Comparison of ENCODE assay signal across 29 cellular contexts in genomic region chr5:141322261-141322660, GRCh38. TPM values are rescaled to one million over a fixed set of nuclear protein-coding genes. Genes with fewer than 3 reads are reported as not detected.
DNase-seq lines count a peak whose midpoint lies in the region; ATAC-seq and TF ChIP-seq lines count a peak whose summit lies in the region.
"Had no signal": no experiment of that assay in that cellular context is flagged by ENCODE, and none has a peak within 500 bp of the region (broad histone marks: within the 10 kb centered on the region; RNA-seq: fewer than 3 reads in every experiment).

No MANE protein-coding gene starts in this region.

- H3K4me3 ChIP-seq in DOHH2 (ENCODE audit: low read length) (peak overlapping the region; percentile 11), GM23338 (no peak overlapping the region), body of pancreas (no peak overlapping the region)
- H3K4me3 ChIP-seq: Peyer's patch had no signal

- 79 to 90% methylated on average over 3 of the region's 3 CpGs for WGBS in body of pancreas, 2 donors

- intact Hi-C loops in activated T-helper 2 cell treated with anti-CD3 and anti-CD28 coated beads, Interferon-gamma antibody, Interleukin-2, Interleukin-4, amounts not matched to agents 10 μg/mL and 5 μg/mL and 100 μg/mL, durations not matched to agents 14 hours and 24 hours and 36 hours (cut with micrococcal nuclease) = no loop called here
- intact Hi-C loops in body of pancreas (cut with DNase I) = no loop called here

- H2AFZ ChIP-seq in GM23338 = no peak overlapping the region

- no peak for ATAC-seq in GM23338
- no peak for ATAC-seq in natural killer cell treated with Interleukin-12 subunit alpha and Interleukin-12 subunit beta and Interleukin-15 and Interleukin-18, amount 100 ng/mL, for 72 hours
- ATAC-seq in body of pancreas = no peak
- ATAC-seq in activated CD4-positive, CD25-positive, alpha-beta regulatory T cell treated with anti-CD3 and anti-CD28 coated beads, Interleukin-2, amount 50 U/mL, for 24 hours = no peak
- ATAC-seq: activated CD8-positive, alpha-beta T cell treated with anti-CD3 and anti-CD28 coated beads, Interleukin-2, amount 10 ng/mL, durations not matched to agents 7 days and 5 days; gastrocnemius medialis; left colon had no signal

- H3F3A ChIP-seq in DOHH2 (ENCODE audit: control insufficient read depth, insufficient read depth) (no peaks in the 10 kb centered on the region), GM23338 (replicated peaks; ENCODE audit: low read depth) (no peaks in the 10 kb centered on the region)

- TF ChIP-seq POLR2A in body of pancreas (IDR thresholded peaks at IDR 0.05) = no peak

- H3K4me2 ChIP-seq in DOHH2 (ENCODE audit: low read length) = peak overlapping the region; percentile 66; the same call in 1 of the 2 replicates
- H3K4me2 ChIP-seq in GM23338 = no peak overlapping the region

- H3K36me3 Mint-ChIP-seq in GM23338 (ENCODE audit: low read depth) (peaks cover 43% of the 10 kb centered on the region), endothelial cell (ENCODE audit: low read depth, unreplicated experiment) (peaks cover 46% of the 10 kb centered on the region)
- peaks cover 41% of the 10 kb centered on the region for H3K36me3 Mint-ChIP-seq in activated T-helper 2 cell treated with anti-CD3 and anti-CD28 coated beads, Interferon-gamma antibody, Interleukin-2, Interleukin-4, amounts not matched to agents 10 μg/mL and 5 μg/mL and 100 μg/mL, durations not matched to agents 14 hours and 24 hours and 36 hours (ENCODE audit: low read depth)
- H3K36me3 Mint-ChIP-seq in natural killer cell treated with Interleukin-12 subunit alpha and Interleukin-12 subunit beta and Interleukin-15 and Interleukin-18, amount 100 ng/mL, for 72 hours = peaks cover 46% of the 10 kb centered on the region

- H4K20me1 ChIP-seq in DOHH2 (ENCODE audit: control insufficient read depth, insufficient read depth, low read depth, low read length) (no peaks in the 10 kb centered on the region), GM23338 (replicated peaks; ENCODE audit: insufficient read depth) (peaks cover 17% of the 10 kb centered on the region)

- H3K4me1 Mint-ChIP-seq in GM23338 (peaks cover 12% of the 10 kb centered on the region), endothelial cell (ENCODE audit: unreplicated experiment) (peaks cover 19% of the 10 kb centered on the region)
- H3K4me1 Mint-ChIP-seq in activated T-helper 2 cell treated with anti-CD3 and anti-CD28 coated beads, Interferon-gamma antibody, Interleukin-2, Interleukin-4, amounts not matched to agents 10 μg/mL and 5 μg/mL and 100 μg/mL, durations not matched to agents 14 hours and 24 hours and 36 hours (ENCODE audit: low read depth) = peaks cover 23% of the 10 kb centered on the region
- H3K4me1 Mint-ChIP-seq in natural killer cell treated with Interleukin-12 subunit alpha and Interleukin-12 subunit beta and Interleukin-15 and Interleukin-18, amount 100 ng/mL, for 72 hours (ENCODE audit: low read depth in 2 of 2) = peaks cover 37 to 40% of the 10 kb centered on the region in 2 donors

- H3K79me2 ChIP-seq in DOHH2 (ENCODE audit: control insufficient read depth, low read length) = peaks cover 32% of the 10 kb centered on the region
- H3K79me2 ChIP-seq in GM23338 (replicated peaks; ENCODE audit: insufficient read depth) = peaks cover 32% of the 10 kb centered on the region

- H3K9me3 Mint-ChIP-seq in GM23338 (peaks cover 50% of the 10 kb centered on the region), endothelial cell (ENCODE audit: unreplicated experiment) (peaks cover 42% of the 10 kb centered on the region)
- H3K9me3 Mint-ChIP-seq in activated T-helper 2 cell treated with anti-CD3 and anti-CD28 coated beads, Interferon-gamma antibody, Interleukin-2, Interleukin-4, amounts not matched to agents 10 μg/mL and 5 μg/mL and 100 μg/mL, durations not matched to agents 14 hours and 24 hours and 36 hours = peaks cover 46% of the 10 kb centered on the region
- peaks cover 19% of the 10 kb centered on the region for H3K9me3 Mint-ChIP-seq in natural killer cell treated with Interleukin-12 subunit alpha and Interleukin-12 subunit beta and Interleukin-15 and Interleukin-18, amount 100 ng/mL, for 72 hours

- H3K9me3 ChIP-seq in DOHH2 (ENCODE audit: control insufficient read depth, insufficient read depth, low read length) (peaks cover 37% of the 10 kb centered on the region), body of pancreas (peaks cover 0 to 41% (median 3%) of the 10 kb centered on the region in 3 donors)

- TF ChIP-seq CTCF in DOHH2 (IDR thresholded peaks at IDR 0.05; ENCODE audit: low read depth, low read length, poor library complexity, severe bottlenecking) = no peak
- no peak for TF ChIP-seq CTCF in GM23338 (conservative IDR thresholded peaks at IDR 0.05; ENCODE audit: low read depth in 2 of 2)
- TF ChIP-seq CTCF in body of pancreas (IDR thresholded peaks at IDR 0.05) = no peak
- TF ChIP-seq CTCF in endothelial cell (IDR thresholded peaks at IDR 0.05; ENCODE audit: unreplicated experiment) = no peak

- H3K27me3 Mint-ChIP-seq in GM23338 (ENCODE audit: insufficient read depth, low read depth, poor library complexity) (peaks cover 14% of the 10 kb centered on the region), endothelial cell (ENCODE audit: unreplicated experiment) (peaks cover 13% of the 10 kb centered on the region)
- H3K27me3 Mint-ChIP-seq in activated T-helper 2 cell treated with anti-CD3 and anti-CD28 coated beads, Interferon-gamma antibody, Interleukin-2, Interleukin-4, amounts not matched to agents 10 μg/mL and 5 μg/mL and 100 μg/mL, durations not matched to agents 14 hours and 24 hours and 36 hours (ENCODE audit: low read depth) = peaks cover 1% of the 10 kb centered on the region
- peaks cover 8 to 21% of the 10 kb centered on the region in 2 donors for H3K27me3 Mint-ChIP-seq in natural killer cell treated with Interleukin-12 subunit alpha and Interleukin-12 subunit beta and Interleukin-15 and Interleukin-18, amount 100 ng/mL, for 72 hours

- H3K27ac ChIP-seq in DOHH2 (ENCODE audit: low read depth, low read length) = no peak overlapping the region
- H3K27ac ChIP-seq in GM23338 (ENCODE audit: low read depth) = no peak overlapping the region
- H3K27ac ChIP-seq in body of pancreas = no peak overlapping the region
- H3K27ac ChIP-seq: C4-2B, Peyer's patch, thoracic aorta, uterus had no signal

- DNase-seq in GM23338 (ENCODE audit: low spot score) (no peak), body of pancreas (no peak), endothelial cell (ENCODE audit: low spot score) (no peak), nucleus accumbens (lab: John Stamatoyannopoulos, UW) (no peak)
- no peak for DNase-seq in activated T-helper 2 cell treated with anti-CD3 and anti-CD28 coated beads, Interferon-gamma antibody, Interleukin-2, Interleukin-4, amounts not matched to agents 10 μg/mL and 5 μg/mL and 100 μg/mL, durations not matched to agents 14 hours and 24 hours and 36 hours (ENCODE audit: low spot score)
- no peak for DNase-seq in natural killer cell treated with Interleukin-12 subunit alpha and Interleukin-12 subunit beta and Interleukin-15 and Interleukin-18, amount 100 ng/mL, for 72 hours (ENCODE audit: low spot score)
- DNase-seq: activated CD4-positive, alpha-beta T cell treated with anti-CD3 and anti-CD28 coated beads for 1 hour; activated CD8-positive, alpha-beta T cell treated with anti-CD3 and anti-CD28 coated beads, Interleukin-2, amount 10 ng/mL, durations not matched to agents 7 days and 5 days; activated naive CD4-positive, alpha-beta T cell treated with Interleukin-2 at 50 U/mL for 16 hours; anterior cingulate cortex; caudate nucleus; dermis blood vessel endothelial cell; gastrocnemius medialis; hippocampal formation; left colon; mammary epithelial cell; NCI-H1105; NCI-H1930; NCI-H526; occipital lobe; Peyer's patch; SIG-M5; SW 1271; uterus had no signal

- no peaks in the 10 kb centered on the region for H3K27me3 ChIP-seq in DOHH2 (ENCODE audit: control insufficient read depth, low read length)
- no peaks in the 10 kb centered on the region for H3K27me3 ChIP-seq in GM23338 (ENCODE audit: insufficient read depth)
- no peaks in the 10 kb centered on the region for H3K27me3 ChIP-seq in body of pancreas
- H3K27me3 ChIP-seq: gastrocnemius medialis, Peyer's patch, uterus had no signal

- H3K27ac Mint-ChIP-seq in GM23338 (no peak overlapping the region), endothelial cell (ENCODE audit: unreplicated experiment) (no peak overlapping the region)
- H3K27ac Mint-ChIP-seq in activated T-helper 2 cell treated with anti-CD3 and anti-CD28 coated beads, Interferon-gamma antibody, Interleukin-2, Interleukin-4, amounts not matched to agents 10 μg/mL and 5 μg/mL and 100 μg/mL, durations not matched to agents 14 hours and 24 hours and 36 hours = peak overlapping the region; percentile 33
- peak overlapping the region; percentile 99 to 100 for H3K27ac Mint-ChIP-seq in natural killer cell treated with Interleukin-12 subunit alpha and Interleukin-12 subunit beta and Interleukin-15 and Interleukin-18, amount 100 ng/mL, for 72 hours
- H3K27ac Mint-ChIP-seq: stimulated activated naive CD8-positive, alpha-beta T cell treated with anti-CD3 and anti-CD28 coated beads, Interleukin-15, Interleukin-2, amounts not matched to agents 100 ng/mL and 50 ng/mL, for 24 hours had no signal

- H3K9me2 ChIP-seq in DOHH2 (replicated peaks; ENCODE audit: control insufficient read depth, low read length) = no peaks in the 10 kb centered on the region
- H3K9me2 ChIP-seq in GM23338 (ENCODE audit: insufficient read depth) = 0 out of 2 replicates have a peak, but pooled peaks cover 3% of the 10 kb centered on the region

- peaks cover 39% of the 10 kb centered on the region for H3K4me1 ChIP-seq in DOHH2 (ENCODE audit: control insufficient read depth, low read length)
- H3K4me1 ChIP-seq in GM23338 (ENCODE audit: insufficient read depth) = peaks cover 14% of the 10 kb centered on the region; the same call in 1 of the 2 replicates
- peaks cover 13% of the 10 kb centered on the region for H3K4me1 ChIP-seq in body of pancreas
- H3K4me1 ChIP-seq: uterus had no signal

- H3K36me3 ChIP-seq in DOHH2 (ENCODE audit: control insufficient read depth, low read length) = peaks cover 28% of the 10 kb centered on the region
- peaks cover 13% of the 10 kb centered on the region for H3K36me3 ChIP-seq in GM23338 (ENCODE audit: insufficient read depth)
- peaks cover 0 to 5% of the 10 kb centered on the region in 2 donors for H3K36me3 ChIP-seq in body of pancreas (replicated peaks in 1 of 2; ENCODE audit: insufficient read depth in 1 of 2, low read depth in 2 of 2)
- H3K36me3 ChIP-seq: uterus had no signal

- H3K4me3 Mint-ChIP-seq in GM23338 (0 out of 3 replicates have a peak overlapping the region, but pooled peaks have one; percentile 32), endothelial cell (ENCODE audit: unreplicated experiment) (no peak overlapping the region)
- H3K4me3 Mint-ChIP-seq in activated T-helper 2 cell treated with anti-CD3 and anti-CD28 coated beads, Interferon-gamma antibody, Interleukin-2, Interleukin-4, amounts not matched to agents 10 μg/mL and 5 μg/mL and 100 μg/mL, durations not matched to agents 14 hours and 24 hours and 36 hours (ENCODE audit: low read depth) = peak overlapping the region; percentile 21
- H3K4me3 Mint-ChIP-seq in natural killer cell treated with Interleukin-12 subunit alpha and Interleukin-12 subunit beta and Interleukin-15 and Interleukin-18, amount 100 ng/mL, for 72 hours = peak overlapping the region; percentile 38

RNA-seq across cellular contexts. Expression of gene TAF7, which starts 1.7 kb away (rescaled TPM):
- total RNA-seq in GM23338 (2014; rRNA removed; shearing (Covaris generic)) = 92.0 and 107 TPM in 2 replicates
- 187 and 217 TPM in 2 replicates for polyA plus RNA-seq in GM23338 (2016; fragmentation: Nextera tagmentation; extraction: Ambion mirVana)
- total RNA-seq in activated T-helper 2 cell treated with anti-CD3 and anti-CD28 coated beads, Interferon-gamma antibody, Interleukin-2, Interleukin-4, amounts not matched to agents 10 μg/mL and 5 μg/mL and 100 μg/mL, durations not matched to agents 14 hours and 24 hours and 36 hours = 67.1 and 70.5 TPM in 2 replicates
- 10 to 100 TPM; 52.5 to 63.5 TPM for total RNA-seq in natural killer cell treated with Interleukin-12 subunit alpha and Interleukin-12 subunit beta and Interleukin-15 and Interleukin-18, amount 100 ng/mL, for 72 hours
- total RNA-seq in body of pancreas (10 to 100 TPM; 28.7 to 32.2 TPM), endothelial cell (ENCODE audit: unreplicated experiment) (86.4 TPM)

RNA-seq across cellular contexts. Expression of gene PCDHGA1, which starts 8.1 kb away (rescaled TPM):
- 1.7 and 2.2 TPM in 2 replicates for total RNA-seq in GM23338 (2014; rRNA removed; shearing (Covaris generic))
- polyA plus RNA-seq in GM23338 (2016; fragmentation: Nextera tagmentation; extraction: Ambion mirVana) = 0.07 and 0.39 TPM in 2 replicates
- 0.09 and 0.14 TPM in 2 replicates for total RNA-seq in activated T-helper 2 cell treated with anti-CD3 and anti-CD28 coated beads, Interferon-gamma antibody, Interleukin-2, Interleukin-4, amounts not matched to agents 10 μg/mL and 5 μg/mL and 100 μg/mL, durations not matched to agents 14 hours and 24 hours and 36 hours
- total RNA-seq in natural killer cell treated with Interleukin-12 subunit alpha and Interleukin-12 subunit beta and Interleukin-15 and Interleukin-18, amount 100 ng/mL, for 72 hours = under 1 TPM in 1 of 2 donors, not detected in 1; 0.07 TPM
- total RNA-seq in body of pancreas (under 1 TPM; 0.33 to 0.78 TPM), endothelial cell (ENCODE audit: unreplicated experiment) (1.4 TPM)
- total RNA-seq: activated CD8-positive, alpha-beta T cell treated with anti-CD3 and anti-CD28 coated beads, Interleukin-2, amount 10 ng/mL, durations not matched to agents 7 days and 5 days had no signal

RNA-seq across cellular contexts. Expression of gene PCDHGA2, which starts 16.3 kb away (rescaled TPM):
- total RNA-seq in GM23338 (2014; rRNA removed; shearing (Covaris generic)) = 0.82 and 1.0 TPM in 2 replicates
- polyA plus RNA-seq in GM23338 (2016; fragmentation: Nextera tagmentation; extraction: Ambion mirVana) = 0.17 and 0.45 TPM in 2 replicates
- 0.09 and 0.11 TPM in 2 replicates for total RNA-seq in activated T-helper 2 cell treated with anti-CD3 and anti-CD28 coated beads, Interferon-gamma antibody, Interleukin-2, Interleukin-4, amounts not matched to agents 10 μg/mL and 5 μg/mL and 100 μg/mL, durations not matched to agents 14 hours and 24 hours and 36 hours
- total RNA-seq in natural killer cell treated with Interleukin-12 subunit alpha and Interleukin-12 subunit beta and Interleukin-15 and Interleukin-18, amount 100 ng/mL, for 72 hours = not detected
- total RNA-seq in body of pancreas = 1 to 10 TPM; 2.0 to 2.9 TPM
- 1.6 TPM for total RNA-seq in endothelial cell (ENCODE audit: unreplicated experiment)
- total RNA-seq: activated CD8-positive, alpha-beta T cell treated with anti-CD3 and anti-CD28 coated beads, Interleukin-2, amount 10 ng/mL, durations not matched to agents 7 days and 5 days had no signal

RNA-seq across cellular contexts. Expression of gene SLC25A2, which starts 18.4 kb away (rescaled TPM):
- not detected in 2 replicates for total RNA-seq in GM23338 (2014; rRNA removed; shearing (Covaris generic))
- polyA plus RNA-seq in GM23338 (2016; fragmentation: Nextera tagmentation; extraction: Ambion mirVana) = not detected in 2 replicates
- total RNA-seq in activated T-helper 2 cell treated with anti-CD3 and anti-CD28 coated beads, Interferon-gamma antibody, Interleukin-2, Interleukin-4, amounts not matched to agents 10 μg/mL and 5 μg/mL and 100 μg/mL, durations not matched to agents 14 hours and 24 hours and 36 hours = 0.16 TPM in 1 of 2 replicates, not detected in the other
- total RNA-seq in natural killer cell treated with Interleukin-12 subunit alpha and Interleukin-12 subunit beta and Interleukin-15 and Interleukin-18, amount 100 ng/mL, for 72 hours = 1 to 10 TPM in 1 of 2 donors, under 1 TPM in 1; 0.67 to 2.2 TPM
- total RNA-seq in body of pancreas (not detected), endothelial cell (ENCODE audit: unreplicated experiment) (0.62 TPM)
- total RNA-seq: occipital lobe had no signal
- polyA plus RNA-seq: mammary epithelial cell had no signal

RNA-seq across cellular contexts. Expression of gene PCDHGA3, which starts 21.4 kb away (rescaled TPM):
- 0.90 and 1.2 TPM in 2 replicates for total RNA-seq in GM23338 (2014; rRNA removed; shearing (Covaris generic))
- polyA plus RNA-seq in GM23338 (2016; fragmentation: Nextera tagmentation; extraction: Ambion mirVana) = 0.28 and 0.63 TPM in 2 replicates
- 0.11 and 0.16 TPM in 2 replicates for total RNA-seq in activated T-helper 2 cell treated with anti-CD3 and anti-CD28 coated beads, Interferon-gamma antibody, Interleukin-2, Interleukin-4, amounts not matched to agents 10 μg/mL and 5 μg/mL and 100 μg/mL, durations not matched to agents 14 hours and 24 hours and 36 hours
- total RNA-seq in natural killer cell treated with Interleukin-12 subunit alpha and Interleukin-12 subunit beta and Interleukin-15 and Interleukin-18, amount 100 ng/mL, for 72 hours = not detected
- 10 to 100 TPM in 1 of 2 donors, 1 to 10 TPM in 1; 4.2 to 11.2 TPM for total RNA-seq in body of pancreas
- 1.4 TPM for total RNA-seq in endothelial cell (ENCODE audit: unreplicated experiment)
- total RNA-seq: activated CD8-positive, alpha-beta T cell treated with anti-CD3 and anti-CD28 coated beads, Interleukin-2, amount 10 ng/mL, durations not matched to agents 7 days and 5 days had no signal

Comparison
In these comparisons a context has a peak if more than half of its experiments do, and no peak if none do; other contexts are left out.
1. H3K27ac Mint-ChIP-seq: peak in activated T-helper 2 cell treated with anti-CD3 and anti-CD28 coated beads, Interferon-gamma antibody, Interleukin-2, Interleukin-4, amounts not matched to agents 10 μg/mL and 5 μg/mL and 100 μg/mL, durations not matched to agents 14 hours and 24 hours and 36 hours (single experiment) and natural killer cell treated with Interleukin-12 subunit alpha and Interleukin-12 subunit beta and Interleukin-15 and Interleukin-18, amount 100 ng/mL, for 72 hours (2 of 2); none in GM23338 (single experiment) and endothelial cell (single experiment).